33 cellular contexts compared by ENCODE assay signal in genomic region chr4:15167743-15168142, GRCh38.
DNase-seq lines count a peak whose midpoint lies in the region; ATAC-seq, FAIRE-seq and TF ChIP-seq lines count a peak whose summit lies in the region.
"Had no signal": no experiment of that assay in that cellular context is flagged by ENCODE, and none has a peak within 500 bp of the region (broad histone marks: within the 10 kb centered on the region; RNA-seq: fewer than 3 reads in every experiment).

No MANE protein-coding gene starts in this region.

- TF ChIP-seq EP300 in HepG2 (IDR thresholded peaks at IDR 0.05; ENCODE audit: low read depth in 2 of 2, low read length in 2 of 2) (no peak), HepG2 (CRISPR knock-in tag; IDR thresholded peaks at IDR 0.05; ENCODE audit: borderline replicate concordance) (no peak)

- in situ Hi-C loops in HepG2 (cut with HindIII; ENCODE audit: extremely low pct_ligation_motif_present, low pct_unique_long_range_greater_than_20kb) = loop anchor here (25.0 kb wide), 1 partner anchor 1530 kb away; the partner anchor contains the start of gene BOD1L1

- H3K36me3 ChIP-seq in liver (ENCODE audit: control insufficient read depth in 4 of 4, insufficient read depth in 3 of 4, low read depth in 1 of 4, low read length in 3 of 4) (no peaks in the 10 kb centered on the region), HepG2 (replicated peaks in 1 of 2; ENCODE audit: control insufficient read depth in 1 of 2, insufficient read depth in 2 of 2, low read length in 2 of 2) (no peaks in the 10 kb centered on the region), right lobe of liver (no peaks in the 10 kb centered on the region)
- H3K36me3 ChIP-seq: BE2C, BLaER1 had no signal

- CTCF ChIA-PET in HepG2 (lab: Yijun Ruan, JAX; ENCODE audit: low intra/inter-chr PET ratio, low total read pairs) = no interaction called here

- intact Hi-C loops in HepG2 (cut with micrococcal nuclease; ENCODE audit: unreplicated experiment) = loop anchor here (10.0 kb wide), 1 partner anchor 1513 kb away; no protein-coding TSS in a partner anchor
- intact Hi-C loops in right lobe of liver (cut with DNase I) = no loop called here

- POLR2A ChIA-PET in HepG2 (lab: Yijun Ruan, JAX) = no interaction called here

- TF ChIP-seq CTCF in liver (IDR thresholded peaks at IDR 0.05; ENCODE audit: low read depth, low read length, missing input control) (no peak), HepG2 (CRISPR knock-in tag; IDR thresholded peaks at IDR 0.05) (no peak), right lobe of liver (IDR thresholded peaks at IDR 0.05) (no peak)

- H3K4me1 ChIP-seq in liver (ENCODE audit: control insufficient read depth in 4 of 4, insufficient read depth in 4 of 4, low read length in 3 of 4) (peaks cover 0 to 2% (median 1%) of the 10 kb centered on the region in 4 donors), HepG2 (ENCODE audit: insufficient read depth, low read length) (no peaks in the 10 kb centered on the region), right lobe of liver (no peaks in the 10 kb centered on the region)
- H3K4me1 ChIP-seq: A549; BE2C; BLaER1; BLaER1 treated with 17β-estradiol and CSF1 and Interleukin-3, amounts not matched to agents 10 nM and 100 nM; Caco-2 had no signal

- no peaks in the 10 kb centered on the region for H4K20me1 ChIP-seq in HepG2 (ENCODE audit: insufficient read depth, low read length)
- H4K20me1 ChIP-seq: BLaER1; BLaER1 treated with 17β-estradiol and CSF1 and Interleukin-3, amounts not matched to agents 10 nM and 100 nM had no signal

- H3K27ac ChIP-seq in liver (ENCODE audit: low read depth in 1 of 2, low read length in 2 of 2) = no peak overlapping the region
- H3K27ac ChIP-seq in HepG2 (ENCODE audit: extremely low read length, insufficient read depth, low read length) = no peak overlapping the region
- H3K27ac ChIP-seq in right lobe of liver = no peak overlapping the region
- H3K27ac ChIP-seq: 22Rv1; A549; BLaER1; BLaER1 treated with 17β-estradiol and CSF1 and Interleukin-3, amounts not matched to agents 10 nM and 100 nM; C4-2B had no signal

- TF ChIP-seq RAD21 in liver (IDR thresholded peaks at IDR 0.05) = no peak
- no peak for TF ChIP-seq RAD21 in HepG2 (CRISPR knock-in tag; IDR thresholded peaks at IDR 0.05)

- ATAC-seq in HepG2 (no peak), left lobe of liver (peak; percentile 36), right lobe of liver (peak in 3 of 4 donors; percentile 40 to 53 (median 44)), HG03439 (IDR thresholded peaks at IDR 0.05; ENCODE audit: unreplicated experiment) (no peak), GM18498 (IDR thresholded peaks at IDR 0.05; ENCODE audit: unreplicated experiment) (no peak)
- ATAC-seq: A549; CD8-positive, alpha-beta T cell had no signal

- BruUV-seq in HepG2 (replicated peaks; lab: Mats Ljungman, UMichigan) = no TSS peak

- TF ChIP-seq POLR2A in HepG2 (IDR thresholded peaks at IDR 0.05; ENCODE audit: insufficient read depth in 1 of 2, low read depth in 2 of 2, low read length in 2 of 2) = no peak
- TF ChIP-seq POLR2A in right lobe of liver (IDR thresholded peaks at IDR 0.05) = no peak

- no peaks in the 10 kb centered on the region for H3K79me2 ChIP-seq in HepG2 (ENCODE audit: insufficient read depth, low read length)

- H3K4me2 ChIP-seq in HepG2 (ENCODE audit: low read depth, low read length) = no peak overlapping the region
- H3K4me2 ChIP-seq: A549; BLaER1; BLaER1 treated with 17β-estradiol and CSF1 and Interleukin-3, amounts not matched to agents 10 nM and 100 nM had no signal

- no peak overlapping the region for H3K9ac ChIP-seq in liver (ENCODE audit: low read depth in 1 of 2, low read length in 2 of 2)
- H3K9ac ChIP-seq in HepG2 (ENCODE audit: insufficient read depth, low read depth, low read length) = no peak overlapping the region
- H3K9ac ChIP-seq: BLaER1; BLaER1 treated with 17β-estradiol and CSF1 and Interleukin-3, amounts not matched to agents 10 nM and 100 nM had no signal

- no peaks in the 10 kb centered on the region for H3K27me3 ChIP-seq in liver (ENCODE audit: control insufficient read depth in 4 of 4, insufficient read depth in 4 of 4, low read length in 3 of 4)
- H3K27me3 ChIP-seq in HepG2 (ENCODE audit: control insufficient read depth in 1 of 2, insufficient read depth in 2 of 2, low read length in 2 of 2) = no peaks in the 10 kb centered on the region; a peak in 1 of 5 replicates
- H3K27me3 ChIP-seq in right lobe of liver = no peaks in the 10 kb centered on the region
- H3K27me3 ChIP-seq: BE2C; BLaER1; BLaER1 treated with 17β-estradiol and CSF1 and Interleukin-3, amounts not matched to agents 10 nM and 100 nM had no signal

- 40% methylated on average over 2 of the region's 2 CpGs for whole genome bisulfite sequencing in liver
- 0% methylated on average over 2 of the region's 2 CpGs for WGBS in HepG2 (ENCODE audit: low lambda C conversion rate)
- 45% methylated on average over 2 of the region's 2 CpGs for whole genome bisulfite sequencing in right lobe of liver (ENCODE audit: insufficient coverage, low coverage, low lambda C conversion rate, missing lambda C conversion rate)

- no peak for DNase-seq in HepG2 (ENCODE audit: low spot score)
- DNase-seq in left lobe of liver (ENCODE audit: low spot score) = no peak
- no peak for DNase-seq in right lobe of liver
- DNase-seq: 8988T; ACHN; AML-193; BE2C; C1 segment of cervical spinal cord; Caco-2; Calu3; CD4-positive, alpha-beta memory T cell; CD4-positive, alpha-beta T cell; CD4-positive, CD25-positive, alpha-beta regulatory T cell; CD8-positive, alpha-beta memory T cell; CD8-positive, alpha-beta T cell; COR-L47; DMS 273 treated with DMSO at 0.1 percent for 48 hours; DMS153; DMS53; DMS79; DMS79 treated with DMSO at 0.1 percent for 48 hours; DND-41; EL had no signal

- no peak overlapping the region for H2AFZ ChIP-seq in HepG2 (ENCODE audit: low read length)

- FAIRE-seq in HepG2 (lab: Jason Lieb, UNC) = no peak
- FAIRE-seq: A204.1, A549, D721Med had no signal

- H3K9me3 ChIP-seq in liver (ENCODE audit: control insufficient read depth in 4 of 4, low read length in 3 of 4) (peaks cover 0 to 7% (median 4%) of the 10 kb centered on the region in 4 donors), HepG2 (ENCODE audit: low read length) (peaks cover 8% of the 10 kb centered on the region), right lobe of liver (no peaks in the 10 kb centered on the region)
- H3K9me3 ChIP-seq: BE2C, Caco-2 had no signal

- H3K4me3 ChIP-seq in liver (ENCODE audit: low read depth in 1 of 3, low read length in 3 of 3) (no peak overlapping the region), HepG2 (replicated peaks in 1 of 3; ENCODE audit: insufficient read depth in 1 of 3, low read depth in 2 of 3, low read length in 3 of 3) (no peak overlapping the region), right lobe of liver (no peak overlapping the region)
- H3K4me3 ChIP-seq: A549; BLaER1; BLaER1 treated with 17β-estradiol and CSF1 and Interleukin-3, amounts not matched to agents 10 nM and 100 nM had no signal

TF ChIP-seq in liver, 16 proteins besides CTCF, POLR2A, EP300 and RAD21:
- TF ChIP-seq HNF4G (IDR thresholded peaks at IDR 0.05) = peak; percentile 21
- TF ChIP-seq SP1 (IDR thresholded peaks at IDR 0.05) = no peak
- peak; percentile 63 to 71 for TF ChIP-seq HNF4A (conservative IDR thresholded peaks at IDR 0.05)

TF ChIP-seq in HepG2, 621 proteins besides CTCF, POLR2A, EP300 and RAD21:
- no peak for TF ChIP-seq CENPT (CRISPR knock-in tag; IDR thresholded peaks at IDR 0.05; ENCODE audit: low read depth)
- no peak for TF ChIP-seq NCOA2 (CRISPR knock-in tag; IDR thresholded peaks at IDR 0.05)
- TF ChIP-seq, protein P1, sequence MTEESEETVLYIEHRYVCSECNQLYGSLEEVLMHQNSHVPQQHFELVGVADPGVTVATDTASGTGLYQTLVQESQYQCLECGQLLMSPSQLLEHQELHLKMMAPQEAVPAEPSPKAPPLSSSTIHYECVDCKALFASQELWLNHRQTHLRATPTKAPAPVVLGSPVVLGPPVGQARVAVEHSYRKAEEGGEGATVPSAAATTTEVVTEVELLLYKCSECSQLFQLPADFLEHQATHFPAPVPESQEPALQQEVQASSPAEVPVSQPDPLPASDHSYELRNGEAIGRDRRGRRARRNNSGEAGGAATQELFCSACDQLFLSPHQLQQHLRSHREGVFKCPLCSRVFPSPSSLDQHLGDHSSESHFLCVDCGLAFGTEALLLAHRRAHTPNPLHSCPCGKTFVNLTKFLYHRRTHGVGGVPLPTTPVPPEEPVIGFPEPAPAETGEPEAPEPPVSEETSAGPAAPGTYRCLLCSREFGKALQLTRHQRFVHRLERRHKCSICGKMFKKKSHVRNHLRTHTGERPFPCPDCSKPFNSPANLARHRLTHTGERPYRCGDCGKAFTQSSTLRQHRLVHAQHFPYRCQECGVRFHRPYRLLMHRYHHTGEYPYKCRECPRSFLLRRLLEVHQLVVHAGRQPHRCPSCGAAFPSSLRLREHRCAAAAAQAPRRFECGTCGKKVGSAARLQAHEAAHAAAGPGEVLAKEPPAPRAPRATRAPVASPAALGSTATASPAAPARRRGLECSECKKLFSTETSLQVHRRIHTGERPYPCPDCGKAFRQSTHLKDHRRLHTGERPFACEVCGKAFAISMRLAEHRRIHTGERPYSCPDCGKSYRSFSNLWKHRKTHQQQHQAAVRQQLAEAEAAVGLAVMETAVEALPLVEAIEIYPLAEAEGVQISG (CRISPR knock-in tag; IDR thresholded peaks at IDR 0.05) = no peak
- no peak for TF ChIP-seq SETDB1 (CRISPR knock-in tag; IDR thresholded peaks at IDR 0.05; ENCODE audit: borderline replicate concordance)
- no peak for TF ChIP-seq EEA1 (CRISPR knock-in tag; IDR thresholded peaks at IDR 0.05; ENCODE audit: borderline replicate concordance)

Comparison
In these comparisons a context has a peak if more than half of its experiments do, and no peak if none do; other contexts are left out.
1. ATAC-seq: peak in left lobe of liver (single experiment) and right lobe of liver (3 of 4); none in HepG2 (single experiment), HG03439 (single experiment) and GM18498 (single experiment).